Comparison of ENCODE assay signal across 8 cellular contexts in genomic region chr14:86057018-86057667, GRCh38.
DNase-seq lines count a peak whose midpoint lies in the region; ATAC-seq and TF ChIP-seq lines count a peak whose summit lies in the region.

No MANE protein-coding gene starts in this region.

- H3K9me3 ChIP-seq in RWPE2 (ENCODE audit: severe bottlenecking) (no peaks in the 10 kb centered on the region), psoas muscle (no peaks in the 10 kb centered on the region)

- H3K27ac ChIP-seq in HL-60 (replicated peaks), result no peak overlapping the region
- no peak overlapping the region for H3K27ac ChIP-seq in RWPE2 (ENCODE audit: poor library complexity, severe bottlenecking)
- H3K27ac ChIP-seq in psoas muscle, result no peak overlapping the region

- peak; percentile 35 to 53 for DNase-seq in NCI-H2081 (lab: John Stamatoyannopoulos, UW)
- no peak for DNase-seq in NCI-H2081 treated with DMSO at 0.1 percent for 48 hours (lab: John Stamatoyannopoulos, UW)
- DNase-seq in HL-60 (ENCODE audit: low read depth in 1 of 2, low spot score in 1 of 2), result peak in 1 of 2 experiments; percentile 28
- no peak for DNase-seq in RWPE2 (ENCODE audit: low spot score)
- DNase-seq in epithelial cell of proximal tubule (ENCODE audit: low read depth), result no peak
- DNase-seq in psoas muscle, result no peak

- H3K4me3 ChIP-seq in HL-60 (replicated peaks; ENCODE audit: insufficient read depth, low read length) (no peak overlapping the region), RWPE2 (ENCODE audit: severe bottlenecking) (no peak overlapping the region), epithelial cell of proximal tubule (ENCODE audit: low read depth, low read length) (no peak overlapping the region), psoas muscle (no peak overlapping the region)

- ATAC-seq in RWPE2 (ENCODE audit: low read depth) (0 out of 3 replicates have a peak, but pooled peaks have one; percentile 25), psoas muscle (peak in 1 of 4 donors; percentile 58), GM21576 (IDR thresholded peaks at IDR 0.05; ENCODE audit: unreplicated experiment) (no peak), HG02588 (IDR thresholded peaks at IDR 0.05; ENCODE audit: unreplicated experiment) (no peak)

- H3K4me1 ChIP-seq in RWPE2 (ENCODE audit: insufficient read depth, poor library complexity, severe bottlenecking), result no peaks in the 10 kb centered on the region
- H3K4me1 ChIP-seq in psoas muscle, result no peaks in the 10 kb centered on the region

- H3K36me3 ChIP-seq in RWPE2 (ENCODE audit: low read depth) (no peaks in the 10 kb centered on the region), psoas muscle (ENCODE audit: insufficient read depth in 1 of 2, low read depth in 1 of 2) (no peaks in the 10 kb centered on the region)

- 51 to 55% (median 54%) methylated on average over 3 of the region's 3 CpGs for WGBS in psoas muscle, 3 donors

- H3K27me3 ChIP-seq in HL-60 (ENCODE audit: insufficient read depth, poor library complexity, severe bottlenecking) (no peaks in the 10 kb centered on the region), RWPE2 (ENCODE audit: insufficient read depth, poor library complexity, severe bottlenecking) (peaks cover 4% of the 10 kb centered on the region), psoas muscle (ENCODE audit: insufficient read depth in 3 of 3, low read length in 2 of 3) (no peaks in the 10 kb centered on the region)

- intact Hi-C loops in psoas muscle (cut with DNase I), result loop anchor here in 1 of 2 donors (5.0 kb wide), 1 partner anchor 525 kb away; the partner anchor contains the start of gene FLRT2

- peak; percentile 51 for TF ChIP-seq CTCF in HL-60 (IDR thresholded peaks at IDR 0.05; ENCODE audit: insufficient read depth, low read length)
- TF ChIP-seq CTCF in RWPE2 (IDR thresholded peaks at IDR 0.05; ENCODE audit: poor library complexity, severe bottlenecking), result peak; percentile 99
- TF ChIP-seq CTCF in epithelial cell of proximal tubule (conservative IDR thresholded peaks at IDR 0.05; ENCODE audit: low read depth, low read length), result peak; percentile 76
- TF ChIP-seq CTCF in psoas muscle (IDR thresholded peaks at IDR 0.05), result peak; percentile 65

Comparison
In these comparisons a context has a peak if more than half of its experiments do, and no peak if none do; other contexts are left out.
1. DNase-seq: peak in NCI-H2081 (2 of 2); none in NCI-H2081 treated with DMSO at 0.1 percent for 48 hours (single experiment), RWPE2 (single experiment), epithelial cell of proximal tubule (single experiment) and psoas muscle (0 of 2).
2. Peak in every context shown above with its lines, with median percentiles within 50 percentile points of each other: CTCF ChIP-seq.